8 cellular contexts compared by ENCODE assay signal in genomic region chr14:102592969-102593840, GRCh38. TPM values are rescaled to one million over a fixed set of nuclear protein-coding genes. Genes with fewer than 3 reads are reported as not detected.
DNase-seq lines count a peak whose midpoint lies in the region; ATAC-seq and TF ChIP-seq lines count a peak whose summit lies in the region.

No MANE protein-coding gene starts in this region.

- DNase-seq in Daoy (ENCODE audit: low read depth) = peak; percentile 66
- DNase-seq in LNCaP clone FGC (ENCODE audit: low read depth) = no peak
- peak; percentile 16 to 29 for DNase-seq in activated CD4-positive, alpha-beta T cell treated with anti-CD3 and anti-CD28 coated beads, Interleukin-2, amount 50 U/mL, for 24 hours (ENCODE audit: low read depth in 1 of 2, low spot score in 1 of 2)
- peak; percentile 75 for DNase-seq in ecto neural progenitor cell (ENCODE audit: low spot score)
- peak; percentile 66 to 73 for DNase-seq in memory B cell (ENCODE audit: low spot score in 2 of 2)
- peak; percentile 32 for DNase-seq in stimulated activated CD8-positive, alpha-beta memory T cell treated with anti-CD3 and anti-CD28 coated beads, Interleukin-15, amount 100 ng/mL, for 1 hour (ENCODE audit: low read depth)
- no peak for DNase-seq in NCI-H1436 (lab: John Stamatoyannopoulos, UW)

- no peaks in the 10 kb centered on the region for H3K36me3 Mint-ChIP-seq in memory B cell

- ATAC-seq in GM21619 (IDR thresholded peaks at IDR 0.05; ENCODE audit: unreplicated experiment) (peak; percentile 15), memory B cell (ENCODE audit: low read depth) (peak; percentile 29)

- no peaks in the 10 kb centered on the region for H3K27me3 Mint-ChIP-seq in memory B cell

- TF ChIP-seq CTCF in LNCaP clone FGC (IDR thresholded peaks at IDR 0.05; ENCODE audit: control insufficient read depth, extremely low read depth, insufficient read depth) = peak; percentile 14

- peak overlapping the region; percentile 9 for H3K27ac Mint-ChIP-seq in memory B cell

- peak overlapping the region; percentile 59 for H3K4me3 ChIP-seq in LNCaP clone FGC (ENCODE audit: low read depth, low read length)

- no peaks in the 10 kb centered on the region for H3K9me3 Mint-ChIP-seq in memory B cell

- peaks cover 15% of the 10 kb centered on the region for H3K4me1 Mint-ChIP-seq in memory B cell

- peak overlapping the region; percentile 99 for H3K4me3 Mint-ChIP-seq in memory B cell

RNA-seq across cellular contexts. Expression of gene RCOR1, which starts 0.8 kb away (rescaled TPM):
- total RNA-seq in Daoy (2014; rRNA removed; shearing (Covaris generic)) = 17.7 and 19.6 TPM in 2 replicates

Comparison
In these comparisons a context has a peak if more than half of its experiments do, and no peak if none do; other contexts are left out.
1. DNase-seq: peak in Daoy (single experiment), activated CD4-positive, alpha-beta T cell treated with anti-CD3 and anti-CD28 coated beads, Interleukin-2, amount 50 U/mL, for 24 hours (2 of 2), ecto neural progenitor cell (single experiment), memory B cell (2 of 2) and stimulated activated CD8-positive, alpha-beta memory T cell treated with anti-CD3 and anti-CD28 coated beads, Interleukin-15, amount 100 ng/mL, for 1 hour (single experiment); none in LNCaP clone FGC (single experiment) and NCI-H1436 (single experiment).